In the genomic region with DNA sequence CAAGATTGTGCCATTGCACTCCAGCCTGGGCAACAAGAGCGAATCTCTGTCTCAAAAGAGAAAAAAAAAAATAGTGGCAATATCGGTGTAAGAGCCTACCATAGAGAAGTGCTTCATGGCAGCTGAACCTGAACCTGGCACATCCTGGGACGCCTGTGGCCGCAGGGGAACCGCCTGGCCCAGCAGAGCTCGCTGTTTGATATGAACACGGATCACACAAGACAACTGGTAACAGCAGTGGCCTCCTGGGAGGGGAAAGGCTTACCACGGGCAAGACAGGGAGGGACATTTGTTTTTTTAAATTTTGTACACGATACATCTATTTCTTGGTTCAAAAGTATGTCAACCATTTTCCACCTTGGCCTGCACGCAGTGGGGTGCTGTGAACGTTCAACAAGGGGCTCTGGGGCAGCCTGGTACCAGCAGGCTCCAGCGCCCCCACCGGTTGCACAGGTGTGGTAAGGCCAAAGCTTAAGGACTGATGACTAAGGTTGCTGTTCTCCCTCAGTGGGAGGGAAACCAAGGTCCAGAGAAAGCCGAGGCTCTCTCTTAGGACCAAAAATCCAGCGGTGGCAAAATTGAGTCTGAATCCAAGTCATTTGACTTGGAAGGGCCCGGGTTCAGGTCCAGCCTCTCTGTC, we compare ENCODE assay signal across 1 cellular context.
TF ChIP-seq lines count a peak whose summit lies in the region.

No MANE protein-coding gene starts in this region.

TF ChIP-seq in K562, 482 proteins besides CTCF, POLR2A, EP300 and RAD21:
- TF ChIP-seq HNRNPK (IDR thresholded peaks at IDR 0.05; ENCODE audit: low read depth, low read length, poor library complexity, severe bottlenecking) (no peak), STAG1 (CRISPR knock-in tag; IDR thresholded peaks at IDR 0.05; ENCODE audit: borderline replicate concordance) (no peak), ZNF12 (CRISPR knock-in tag; IDR thresholded peaks at IDR 0.05) (no peak), ZNF584 (CRISPR knock-in tag; IDR thresholded peaks at IDR 0.05; ENCODE audit: low read depth) (no peak), ZNF668 (CRISPR knock-in tag; IDR thresholded peaks at IDR 0.05) (no peak), LEF1 (IDR thresholded peaks at IDR 0.05) (no peak), SIX5 (IDR thresholded peaks at IDR 0.05; ENCODE audit: borderline replicate concordance in 1 of 2, insufficient read depth in 1 of 2, low read depth in 1 of 2, low read length in 2 of 2) (no peak), MCM2 (IDR thresholded peaks at IDR 0.05; ENCODE audit: low read depth) (no peak), PCBP1 (IDR thresholded peaks at IDR 0.05; ENCODE audit: low read depth, low read length, poor library complexity, severe bottlenecking) (no peak)
- TF ChIP-seq, protein P1, sequence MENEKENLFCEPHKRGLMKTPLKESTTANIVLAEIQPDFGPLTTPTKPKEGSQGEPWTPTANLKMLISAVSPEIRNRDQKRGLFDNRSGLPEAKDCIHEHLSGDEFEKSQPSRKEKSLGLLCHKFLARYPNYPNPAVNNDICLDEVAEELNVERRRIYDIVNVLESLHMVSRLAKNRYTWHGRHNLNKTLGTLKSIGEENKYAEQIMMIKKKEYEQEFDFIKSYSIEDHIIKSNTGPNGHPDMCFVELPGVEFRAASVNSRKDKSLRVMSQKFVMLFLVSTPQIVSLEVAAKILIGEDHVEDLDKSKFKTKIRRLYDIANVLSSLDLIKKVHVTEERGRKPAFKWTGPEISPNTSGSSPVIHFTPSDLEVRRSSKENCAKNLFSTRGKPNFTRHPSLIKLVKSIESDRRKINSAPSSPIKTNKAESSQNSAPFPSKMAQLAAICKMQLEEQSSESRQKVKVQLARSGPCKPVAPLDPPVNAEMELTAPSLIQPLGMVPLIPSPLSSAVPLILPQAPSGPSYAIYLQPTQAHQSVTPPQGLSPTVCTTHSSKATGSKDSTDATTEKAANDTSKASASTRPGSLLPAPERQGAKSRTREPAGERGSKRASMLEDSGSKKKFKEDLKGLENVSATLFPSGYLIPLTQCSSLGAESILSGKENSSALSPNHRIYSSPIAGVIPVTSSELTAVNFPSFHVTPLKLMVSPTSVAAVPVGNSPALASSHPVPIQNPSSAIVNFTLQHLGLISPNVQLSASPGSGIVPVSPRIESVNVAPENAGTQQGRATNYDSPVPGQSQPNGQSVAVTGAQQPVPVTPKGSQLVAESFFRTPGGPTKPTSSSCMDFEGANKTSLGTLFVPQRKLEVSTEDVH (IDR thresholded peaks at IDR 0.05; ENCODE audit: low read depth, partially characterized antibody), result no peak
